8 cellular contexts compared by ENCODE assay signal in the genomic region with DNA sequence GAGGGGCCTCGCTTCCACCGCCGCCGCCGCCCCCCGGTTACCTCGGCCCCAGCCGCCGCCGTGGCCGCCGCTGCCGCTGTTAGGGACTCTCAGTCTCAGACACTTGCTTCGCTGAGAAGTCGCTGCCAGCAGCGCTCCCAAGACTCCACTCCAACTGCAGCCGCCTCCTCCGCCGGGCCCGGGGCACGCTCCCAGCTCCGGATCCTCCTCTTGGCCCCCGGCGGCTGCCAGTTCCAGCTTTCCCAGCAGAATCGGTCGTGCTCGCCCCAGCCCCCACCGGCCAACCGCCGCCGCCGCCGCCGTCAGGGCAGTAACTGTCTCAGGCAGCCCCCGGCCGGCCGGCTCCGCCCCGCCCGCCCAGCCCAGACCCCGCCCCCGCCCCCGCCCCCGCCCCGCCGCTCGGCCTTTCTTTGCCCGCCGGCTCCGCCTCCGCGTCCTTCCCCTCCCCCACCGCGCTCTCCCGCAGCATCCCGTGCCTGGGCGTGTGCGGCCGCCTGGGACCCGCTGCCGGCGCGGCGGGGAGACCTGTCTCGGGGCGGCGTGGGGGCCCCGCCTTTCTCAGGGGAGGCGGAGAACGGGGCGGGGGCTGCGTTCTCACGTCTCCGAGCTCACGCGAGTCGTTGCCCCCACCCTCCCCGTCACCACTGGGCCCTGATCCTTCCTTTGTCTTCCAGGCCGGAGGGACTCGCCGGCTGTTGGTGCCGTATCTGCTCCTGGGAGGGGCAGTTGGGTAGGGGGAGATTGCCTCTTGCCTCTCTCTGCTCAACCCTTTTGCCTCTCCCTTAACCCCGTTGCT. TPM values are rescaled to one million over a fixed set of nuclear protein-coding genes. Genes with fewer than 3 reads are reported as not detected.
DNase-seq lines count a peak whose midpoint lies in the region; ATAC-seq and TF ChIP-seq lines count a peak whose summit lies in the region.

A gene with protein sequence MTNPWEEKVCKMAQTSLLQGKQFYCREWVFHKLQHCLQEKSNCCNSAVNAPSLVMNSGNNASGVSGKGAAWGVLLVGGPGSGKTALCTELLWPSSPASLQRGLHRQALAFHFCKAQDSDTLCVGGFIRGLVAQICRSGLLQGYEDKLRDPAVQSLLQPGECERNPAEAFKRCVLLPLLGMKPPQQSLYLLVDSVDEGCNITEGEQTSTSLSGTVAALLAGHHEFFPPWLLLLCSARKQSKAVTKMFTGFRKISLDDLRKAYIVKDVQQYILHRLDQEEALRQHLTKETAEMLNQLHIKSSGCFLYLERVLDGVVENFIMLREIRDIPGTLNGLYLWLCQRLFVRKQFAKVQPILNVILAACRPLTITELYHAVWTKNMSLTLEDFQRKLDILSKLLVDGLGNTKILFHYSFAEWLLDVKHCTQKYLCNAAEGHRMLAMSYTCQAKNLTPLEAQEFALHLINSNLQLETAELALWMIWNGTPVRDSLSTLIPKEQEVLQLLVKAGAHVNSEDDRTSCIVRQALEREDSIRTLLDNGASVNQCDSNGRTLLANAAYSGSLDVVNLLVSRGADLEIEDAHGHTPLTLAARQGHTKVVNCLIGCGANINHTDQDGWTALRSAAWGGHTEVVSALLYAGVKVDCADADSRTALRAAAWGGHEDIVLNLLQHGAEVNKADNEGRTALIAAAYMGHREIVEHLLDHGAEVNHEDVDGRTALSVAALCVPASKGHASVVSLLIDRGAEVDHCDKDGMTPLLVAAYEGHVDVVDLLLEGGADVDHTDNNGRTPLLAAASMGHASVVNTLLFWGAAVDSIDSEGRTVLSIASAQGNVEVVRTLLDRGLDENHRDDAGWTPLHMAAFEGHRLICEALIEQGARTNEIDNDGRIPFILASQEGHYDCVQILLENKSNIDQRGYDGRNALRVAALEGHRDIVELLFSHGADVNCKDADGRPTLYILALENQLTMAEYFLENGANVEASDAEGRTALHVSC (N-terminal part only) (minus strand): TSS at position 316 of the 796 bp plus-strand sequence. CDS start 2,221 bp downstream, outside the sequence.

- peak within 1 kb of the TSS; percentile 75 for H3K4me3 Mint-ChIP-seq in activated CD8-positive, alpha-beta T cell treated with anti-CD3 and anti-CD28 coated beads for 36 hours

- H3K36me3 Mint-ChIP-seq in activated CD8-positive, alpha-beta T cell treated with anti-CD3 and anti-CD28 coated beads for 36 hours (ENCODE audit: low read depth) = no peaks in the 10 kb centered on the region

- no peaks in the 10 kb centered on the region for H3K9me3 Mint-ChIP-seq in activated CD8-positive, alpha-beta T cell treated with anti-CD3 and anti-CD28 coated beads for 36 hours

- TF ChIP-seq CTCF in activated CD8-positive, alpha-beta T cell treated with anti-CD3 and anti-CD28 coated beads for 36 hours (IDR thresholded peaks at IDR 0.05) = no peak

- H3K27ac Mint-ChIP-seq in activated CD8-positive, alpha-beta T cell treated with anti-CD3 and anti-CD28 coated beads for 36 hours = peak within 1 kb of the TSS; percentile 72

- DNase-seq in CD1c-positive myeloid dendritic cell (ENCODE audit: extremely low spot score) (peak; percentile 77), NCI-H69 (lab: John Stamatoyannopoulos, UW) (peak; percentile 97), lung microvascular endothelial cell (ENCODE audit: low read depth in 2 of 2) (peak; percentile 91 to 97)
- peak; percentile 64 for DNase-seq in activated CD8-positive, alpha-beta T cell treated with anti-CD3 and anti-CD28 coated beads for 36 hours
- DNase-seq in effector memory CD4-positive, alpha-beta T cell = peak; percentile 14 to 45 (median 35)
- peak; percentile 7 to 52 (median 28) for DNase-seq in stimulated activated CD4-positive, alpha-beta T cell treated with anti-CD3 and anti-CD28 coated beads, TNF-alpha, amount 100 ng/mL, for 24 hours (ENCODE audit: low read depth in 3 of 3)

- H3K4me1 Mint-ChIP-seq in activated CD8-positive, alpha-beta T cell treated with anti-CD3 and anti-CD28 coated beads for 36 hours (ENCODE audit: low read depth) = peaks cover 4% of the 10 kb centered on the region

- CTCF ChIA-PET in activated CD8-positive, alpha-beta T cell treated with anti-CD3 and anti-CD28 coated beads for 36 hours (lab: Charles Lee) = interaction anchor here (1.0 kb wide), 1 partner anchor 571 kb away, joined by 4 read pairs; no protein-coding TSS in a partner anchor

- H3K36me3 ChIP-seq in effector memory CD4-positive, alpha-beta T cell (ENCODE audit: control insufficient read depth, insufficient read depth, low read length) = no peaks in the 10 kb centered on the region

- H3K27ac ChIP-seq in effector memory CD4-positive, alpha-beta T cell (ENCODE audit: insufficient read depth, low read length, poor library complexity, severe bottlenecking) = no peak within 1 kb of the TSS

- ATAC-seq in GM19395 (IDR thresholded peaks at IDR 0.05; ENCODE audit: unreplicated experiment) = peak; percentile 68
- peak; percentile 75 for ATAC-seq in HG03521 (IDR thresholded peaks at IDR 0.05; ENCODE audit: unreplicated experiment)
- peak; percentile 84 for ATAC-seq in activated CD8-positive, alpha-beta T cell treated with anti-CD3 and anti-CD28 coated beads for 36 hours

- H3K27me3 ChIP-seq in effector memory CD4-positive, alpha-beta T cell (replicated peaks; ENCODE audit: control insufficient read depth, insufficient read depth, low read length, poor library complexity, severe bottlenecking) = peaks cover 5% of the 10 kb centered on the region

- no peaks in the 10 kb centered on the region for H3K9me3 ChIP-seq in effector memory CD4-positive, alpha-beta T cell (ENCODE audit: control insufficient read depth, low read length)

- H3K4me3 ChIP-seq in effector memory CD4-positive, alpha-beta T cell (ENCODE audit: insufficient read depth, low read depth, low read length, poor library complexity, severe bottlenecking) = peak within 1 kb of the TSS; percentile 70

- intact Hi-C loops in activated CD8-positive, alpha-beta T cell treated with anti-CD3 and anti-CD28 coated beads for 36 hours (cut with micrococcal nuclease) = no loop called here

- peaks cover 6% of the 10 kb centered on the region for H3K27me3 Mint-ChIP-seq in activated CD8-positive, alpha-beta T cell treated with anti-CD3 and anti-CD28 coated beads for 36 hours

- H3K4me1 ChIP-seq in effector memory CD4-positive, alpha-beta T cell (ENCODE audit: control insufficient read depth, insufficient read depth, low read length, poor library complexity, severe bottlenecking) = no peaks in the 10 kb centered on the region

- POLR2A ChIA-PET in activated CD8-positive, alpha-beta T cell treated with anti-CD3 and anti-CD28 coated beads for 36 hours (lab: Charles Lee) = no interaction called here

RNA-seq across cellular contexts. Expression of the gene that starts here (rescaled TPM):
- total RNA-seq in activated CD8-positive, alpha-beta T cell treated with anti-CD3 and anti-CD28 coated beads for 36 hours = under 1 TPM; 0.36 to 0.54 TPM
- 35.5 and 64.3 TPM in 2 replicates for total RNA-seq in lung microvascular endothelial cell

Comparison
In these comparisons a context has a peak if more than half of its experiments do, and no peak if none do; other contexts are left out.
1. RNA of the gene that starts here (total RNA-seq): 35.5 to 64.3 TPM in lung microvascular endothelial cell; 0.36 to 0.54 TPM in activated CD8-positive, alpha-beta T cell treated with anti-CD3 and anti-CD28 coated beads for 36 hours; every median in the first group is over 10 times any median in the second.
2. Peak in DNase-seq and ATAC-seq in activated CD8-positive, alpha-beta T cell treated with anti-CD3 and anti-CD28 coated beads for 36 hours; RNA of the gene not detected or under 1 TPM.
3. DNase-seq: peak in every context shown above with its lines; median percentile 97 in NCI-H69; 94 in lung microvascular endothelial cell; 77 in CD1c-positive myeloid dendritic cell; 64 in activated CD8-positive, alpha-beta T cell treated with anti-CD3 and anti-CD28 coated beads for 36 hours; 35 in effector memory CD4-positive, alpha-beta T cell; 28 in stimulated activated CD4-positive, alpha-beta T cell treated with anti-CD3 and anti-CD28 coated beads, TNF-alpha, amount 100 ng/mL, for 24 hours.
4. Peak in every context shown above with its lines, with median percentiles within 50 percentile points of each other: ATAC-seq.